Comparison of ENCODE assay signal across 18 cellular contexts in the genomic region with DNA sequence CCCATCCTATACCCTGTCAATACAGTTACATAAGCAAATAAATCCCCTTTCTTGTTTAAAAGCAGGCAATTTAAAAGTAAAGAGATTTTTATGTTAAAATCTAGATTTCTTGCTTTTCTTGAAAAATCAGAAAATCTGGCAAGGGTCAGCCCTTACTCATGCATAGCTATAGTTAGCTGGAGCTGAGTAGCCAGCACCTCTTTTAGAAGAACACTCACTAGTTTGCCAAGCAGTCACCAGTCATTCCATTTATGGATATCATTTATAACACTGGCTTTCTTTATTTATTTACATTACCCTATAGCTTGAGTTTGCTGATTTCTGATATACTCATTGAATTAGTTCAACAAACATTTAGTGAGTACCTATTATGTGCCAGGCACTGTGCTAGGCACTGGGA. TPM values are rescaled to one million over a fixed set of nuclear protein-coding genes. Genes with fewer than 3 reads are reported as not detected.
"Had no signal": no experiment of that assay in that cellular context is flagged by ENCODE, and none has a peak within 500 bp of the region (broad histone marks: within the 10 kb centered on the region; RNA-seq: fewer than 3 reads in every experiment).

No MANE protein-coding gene starts in this region.

- H3K27me3 ChIP-seq: hepatocyte, right atrium auricular region had no signal

- ATAC-seq: activated CD4-positive, CD25-positive, alpha-beta regulatory T cell treated with anti-CD3 and anti-CD28 coated beads, Interleukin-2, amount 50 U/mL, for 24 hours; natural killer cell treated with Interleukin-12 subunit alpha and Interleukin-12 subunit beta and Interleukin-15 and Interleukin-18, amount 100 ng/mL, for 72 hours; stimulated activated naive CD8-positive, alpha-beta T cell treated with anti-CD3 and anti-CD28 coated beads, Interleukin-15, Interleukin-2, amounts not matched to agents 100 U/mL and 50 U/mL, for 24 hours had no signal

- H3K27ac ChIP-seq: epithelial cell of prostate, hepatocyte had no signal

- H3K27me3 Mint-ChIP-seq: natural killer cell treated with Interleukin-12 subunit alpha and Interleukin-12 subunit beta and Interleukin-15 and Interleukin-18, amount 100 ng/mL, for 72 hours had no signal

- H3K9me3 Mint-ChIP-seq: activated naive CD4-positive, alpha-beta T cell treated with anti-CD3 and anti-CD28 coated beads for 36 hours; activated T-helper 2 cell treated with anti-CD3 and anti-CD28 coated beads, Interferon-gamma antibody, Interleukin-2, Interleukin-4, amounts not matched to agents 10 μg/mL and 5 μg/mL and 100 μg/mL, durations not matched to agents 14 hours and 24 hours and 36 hours; natural killer cell treated with Interleukin-12 subunit alpha and Interleukin-12 subunit beta and Interleukin-15 and Interleukin-18, amount 100 ng/mL, for 72 hours had no signal

- H3K4me3 Mint-ChIP-seq: activated naive CD4-positive, alpha-beta T cell treated with anti-CD3 and anti-CD28 coated beads for 36 hours; natural killer cell treated with Interleukin-12 subunit alpha and Interleukin-12 subunit beta and Interleukin-15 and Interleukin-18, amount 100 ng/mL, for 72 hours had no signal

- H3K4me3 ChIP-seq: hepatocyte, right atrium auricular region had no signal

- H3K9me3 ChIP-seq: right atrium auricular region had no signal

- DNase-seq: activated CD4-positive, alpha-beta T cell treated with anti-CD3 and anti-CD28 coated beads, Interleukin-2, amount 50 U/mL, for 1 hour; activated naive CD4-positive, alpha-beta T cell treated with anti-CD3 and anti-CD28 coated beads for 36 hours; caudate nucleus; effector CD8-positive, alpha-beta T cell; kidney; mesendoderm; nucleus accumbens; posterior cingulate gyrus; small intestine; stimulated activated CD4-positive, alpha-beta T cell treated with anti-CD3 and anti-CD28 coated beads, Interleukin-4, amount 100 ng/mL, for 24 hours; stimulated activated naive CD8-positive, alpha-beta T cell treated with anti-CD3 and anti-CD28 coated beads, Interleukin-15, Interleukin-2, amounts not matched to agents 100 U/mL and 50 U/mL, for 24 hours; T-helper 9 cell had no signal

- H3K27ac Mint-ChIP-seq: activated naive CD4-positive, alpha-beta T cell treated with anti-CD3 and anti-CD28 coated beads for 36 hours had no signal

RNA-seq across cellular contexts. Expression of a gene that starts 45.7 kb away (rescaled TPM):
- total RNA-seq: natural killer cell treated with Interleukin-12 subunit alpha and Interleukin-12 subunit beta and Interleukin-15 and Interleukin-18, amount 100 ng/mL, for 72 hours had no signal
